Comparison of ENCODE assay signal across 20 cellular contexts in genomic region chr7:107754642-107755041, GRCh38. TPM values are rescaled to one million over a fixed set of nuclear protein-coding genes. Genes with fewer than 3 reads are reported as not detected.
A peak's percentile ranks its signal among the peaks of the same experiment; 100 is the strongest.
DNase-seq lines count a peak whose midpoint lies in the region; ATAC-seq and TF ChIP-seq lines count a peak whose summit lies in the region.
"Had no signal": no experiment of that assay in that cellular context is flagged by ENCODE, and none has a peak within 500 bp of the region (broad histone marks: within the 10 kb centered on the region; RNA-seq: fewer than 3 reads in every experiment).

No MANE protein-coding gene starts in this region.

- H3K36me3 Mint-ChIP-seq in stimulated activated naive B cell treated with anti-CD40 and anti-IgM and Interleukin-4, amounts not matched to agents 10 μg/mL and 1 μg/mL and 100 μg/mL, for 72 hours, result peaks cover 28 to 45% of the 10 kb centered on the region in 2 donors

- H3K9me3 ChIP-seq in cardiac muscle cell (ENCODE audit: low read depth), result no peaks in the 10 kb centered on the region
- H3K9me3 ChIP-seq: BLaER1, SJSA1 had no signal

- no peaks in the 10 kb centered on the region for H3K9me3 Mint-ChIP-seq in stimulated activated naive B cell treated with anti-CD40 and anti-IgM and Interleukin-4, amounts not matched to agents 10 μg/mL and 1 μg/mL and 100 μg/mL, for 72 hours

- peak; percentile 17 for TF ChIP-seq CTCF in cardiac muscle cell (IDR thresholded peaks at IDR 0.05; ENCODE audit: low read depth, low read length)
- TF ChIP-seq CTCF in fibroblast of mammary gland (conservative IDR thresholded peaks at IDR 0.05; ENCODE audit: control insufficient read depth, insufficient read depth, low read depth, low read length), result peak; percentile 10

- in situ Hi-C loops in SK-MEL-5 (cut with HindIII; ENCODE audit: low pct_unique_long_range_greater_than_20kb, low sequenced_read_pairs), result no loop called here

- H3K36me3 ChIP-seq in cardiac muscle cell, result peaks cover 77% of the 10 kb centered on the region

- intact Hi-C loops in Right ventricle myocardium superior (cut with DNase I), result no loop called here

- DNase-seq in cardiac muscle cell (ENCODE audit: low read depth in 1 of 2, low spot score in 1 of 2), result no peak
- no peak for DNase-seq in Right ventricle myocardium superior
- DNase-seq in SK-MEL-5 (ENCODE audit: low read depth, low spot score), result peak; percentile 25
- DNase-seq in fibroblast of mammary gland (ENCODE audit: low read depth), result no peak
- no peak for DNase-seq in stimulated activated naive B cell treated with anti-CD40 and anti-IgM and Interleukin-4, amounts not matched to agents 10 μg/mL and 1 μg/mL and 100 μg/mL, for 72 hours
- no peak for DNase-seq in A172 (ENCODE audit: low spot score)
- no peak for DNase-seq in HPDE6-E6E7 (ENCODE audit: extremely low spot score)
- DNase-seq: activated CD4-positive, alpha-beta T cell treated with anti-CD3 and anti-CD28 coated beads, Interleukin-2, amount 50 U/mL, for 4 hours; amygdala; DMS79 treated with DMSO at 0.1 percent for 48 hours; hypothalamus; NCI-H2029 treated with DMSO at 0.1 percent for 48 hours; NCI-H510A treated with DMSO at 0.1 percent for 48 hours; stimulated activated CD4-positive, alpha-beta T cell treated with anti-CD3 and anti-CD28 coated beads, Interleukin-4, amount 100 ng/mL, for 24 hours; stimulated activated CD8-positive, alpha-beta memory T cell treated with anti-CD3 and anti-CD28 coated beads, Interleukin-4, amount 100 ng/mL, for 48 hours had no signal

- no peak overlapping the region for H3K27ac ChIP-seq in cardiac muscle cell
- H3K27ac ChIP-seq: BLaER1, coronary artery, SJSA1 had no signal

- ATAC-seq in Right ventricle myocardium superior (ENCODE audit: poor library complexity) (no peak), HG02970 (IDR thresholded peaks at IDR 0.05; ENCODE audit: low FRiP score, unreplicated experiment) (no peak)
- no peak for ATAC-seq in stimulated activated naive B cell treated with anti-CD40 and anti-IgM and Interleukin-4, amounts not matched to agents 10 μg/mL and 1 μg/mL and 100 μg/mL, for 72 hours (replicated peaks)

- H3K4me1 ChIP-seq in cardiac muscle cell (ENCODE audit: low read depth), result no peaks in the 10 kb centered on the region
- H3K4me1 ChIP-seq: BLaER1, SJSA1 had no signal

- H3K4me3 Mint-ChIP-seq in stimulated activated naive B cell treated with anti-CD40 and anti-IgM and Interleukin-4, amounts not matched to agents 10 μg/mL and 1 μg/mL and 100 μg/mL, for 72 hours, result no peak overlapping the region

- H3K4me1 Mint-ChIP-seq in stimulated activated naive B cell treated with anti-CD40 and anti-IgM and Interleukin-4, amounts not matched to agents 10 μg/mL and 1 μg/mL and 100 μg/mL, for 72 hours, result peaks cover 4 to 15% of the 10 kb centered on the region in 2 donors

- H3K4me3 ChIP-seq in cardiac muscle cell, result no peak overlapping the region
- H3K4me3 ChIP-seq in fibroblast of mammary gland (ENCODE audit: control insufficient read depth, low read depth, low read length), result no peak overlapping the region
- H3K4me3 ChIP-seq: BLaER1, coronary artery, SJSA1 had no signal

- peak overlapping the region; percentile 17 for H3K27ac Mint-ChIP-seq in stimulated activated naive B cell treated with anti-CD40 and anti-IgM and Interleukin-4, amounts not matched to agents 10 μg/mL and 1 μg/mL and 100 μg/mL, for 72 hours

- no peaks in the 10 kb centered on the region for H3K27me3 ChIP-seq in cardiac muscle cell
- H3K27me3 ChIP-seq: BLaER1, SJSA1 had no signal

- no peaks in the 10 kb centered on the region for H3K27me3 Mint-ChIP-seq in stimulated activated naive B cell treated with anti-CD40 and anti-IgM and Interleukin-4, amounts not matched to agents 10 μg/mL and 1 μg/mL and 100 μg/mL, for 72 hours

RNA-seq across cellular contexts. Expression of gene CBLL1, which starts 10.7 kb away (rescaled TPM):
- total RNA-seq in cardiac muscle cell, result 19.0 and 20.0 TPM in 2 replicates
- 18.1 and 25.3 TPM in 2 replicates for polyA plus RNA-seq in cardiac muscle cell
- total RNA-seq in Right ventricle myocardium superior, result 18.9 TPM
- total RNA-seq in SK-MEL-5 (2014; rRNA removed; shearing (Covaris generic)), result 51.0 and 54.7 TPM in 2 replicates
- polyA plus RNA-seq in SK-MEL-5 (2015; cell fraction: cytosol; rRNA removed), result 31.2 and 37.3 TPM in 2 replicates
- polyA plus RNA-seq in SK-MEL-5 (2015; cell fraction: nucleus; rRNA removed), result 37.4 and 41.2 TPM in 2 replicates
- total RNA-seq in A172 (2014; rRNA removed; shearing (Covaris generic)), result 33.5 and 47.6 TPM in 2 replicates

RNA-seq across cellular contexts. Expression of gene SLC26A3, which starts 48.4 kb away (rescaled TPM):
- total RNA-seq in cardiac muscle cell (not detected in 2 replicates), Right ventricle myocardium superior (not detected)
- polyA plus RNA-seq in cardiac muscle cell, result 0.05 and 0.06 TPM in 2 replicates
- total RNA-seq in SK-MEL-5 (2014; rRNA removed; shearing (Covaris generic)), result not detected in 2 replicates
- not detected in 2 replicates for polyA plus RNA-seq in SK-MEL-5 (2015; cell fraction: cytosol; rRNA removed)
- not detected in 2 replicates for polyA plus RNA-seq in SK-MEL-5 (2015; cell fraction: nucleus; rRNA removed)
- not detected in 2 replicates for total RNA-seq in A172 (2014; rRNA removed; shearing (Covaris generic))
- total RNA-seq: fibroblast of lung, SJSA1 had no signal
- polyA plus RNA-seq: fibroblast of lung had no signal
